Comparison of ENCODE assay signal across 17 cellular contexts in the genomic region with DNA sequence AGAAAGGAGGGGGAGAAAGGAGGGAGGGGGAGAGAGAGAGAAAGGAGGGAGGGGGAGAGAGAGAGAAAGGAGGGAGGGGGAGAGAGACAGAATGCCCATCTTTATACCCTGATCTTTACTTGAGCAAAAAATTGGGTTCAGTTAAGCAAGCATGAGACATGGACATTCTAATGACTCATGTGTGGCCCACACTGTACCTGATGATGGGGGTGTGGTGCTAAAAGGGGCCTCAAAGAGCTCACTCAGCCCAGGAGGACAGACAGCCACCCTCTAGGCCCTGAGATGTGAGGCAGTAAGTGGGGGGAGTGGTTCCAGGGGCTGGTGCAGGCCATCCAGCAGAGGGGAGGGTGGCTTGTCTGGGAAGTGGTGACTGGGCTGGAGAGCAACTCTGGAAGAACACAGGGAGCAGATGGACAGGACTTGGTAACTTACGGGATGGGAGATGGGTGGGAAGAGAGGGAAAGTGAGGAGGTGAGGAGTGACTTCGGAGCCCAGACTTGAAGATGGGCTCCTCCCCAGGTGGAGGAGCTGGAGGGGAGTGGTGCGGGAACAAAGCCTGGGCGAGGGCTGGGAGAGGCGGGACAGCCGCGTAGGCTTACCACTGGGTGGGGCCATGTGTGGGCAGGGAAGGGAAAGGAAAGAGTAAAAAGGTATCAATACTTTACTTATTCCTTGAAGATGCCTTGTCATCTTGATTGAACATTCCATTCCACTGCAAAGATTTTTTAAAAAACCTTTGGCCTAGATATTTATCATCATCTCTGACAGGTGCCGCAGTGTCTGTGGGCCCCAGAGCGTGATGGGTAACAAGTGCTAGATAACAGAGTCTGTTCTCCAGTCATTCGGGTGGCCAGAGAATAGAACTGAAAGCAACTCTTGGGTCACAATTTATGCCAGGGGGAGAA. TPM values are rescaled to one million over a fixed set of nuclear protein-coding genes. Genes with fewer than 3 reads are reported as not detected.
DNase-seq lines count a peak whose midpoint lies in the region; ATAC-seq and TF ChIP-seq lines count a peak whose summit lies in the region.
"Had no signal": no experiment of that assay in that cellular context is flagged by ENCODE, and none has a peak within 500 bp of the region (broad histone marks: within the 10 kb centered on the region; RNA-seq: fewer than 3 reads in every experiment).

No MANE protein-coding gene starts in this region.

- peaks cover 12% of the 10 kb centered on the region for H3K9me3 Mint-ChIP-seq in activated naive CD4-positive, alpha-beta T cell treated with anti-CD3 and anti-CD28 coated beads for 36 hours

- H3K27me3 Mint-ChIP-seq in activated naive CD4-positive, alpha-beta T cell treated with anti-CD3 and anti-CD28 coated beads for 36 hours (ENCODE audit: low read depth): no peaks in the 10 kb centered on the region
- H3K27me3 Mint-ChIP-seq: T-cell had no signal

- peaks cover 3% of the 10 kb centered on the region for H3K4me1 Mint-ChIP-seq in activated naive CD4-positive, alpha-beta T cell treated with anti-CD3 and anti-CD28 coated beads for 36 hours (ENCODE audit: low read depth)

- H3K4me1 ChIP-seq in SJCRH30 (peaks cover 9% of the 10 kb centered on the region; the same call in 1 of the 2 replicates), transverse colon (peaks cover 0 to 12% (median 4%) of the 10 kb centered on the region in 4 donors)

- in situ Hi-C loops in transverse colon (cut with MboI; ENCODE audit: low pct_ligation_motif_present in 1 of 4, low pct_unique_long_range_greater_than_20kb in 1 of 4, low sequenced_read_pairs in 3 of 4): no loop called here

- TF ChIP-seq CTCF in transverse colon (IDR thresholded peaks at IDR 0.05): no peak

- peak overlapping the region; percentile 46 for H3K27ac Mint-ChIP-seq in activated naive CD4-positive, alpha-beta T cell treated with anti-CD3 and anti-CD28 coated beads for 36 hours

- TF ChIP-seq POLR2A in transverse colon (IDR thresholded peaks at IDR 0.05): no peak

- H3K9me3 ChIP-seq in SJCRH30 (replicated peaks) (no peaks in the 10 kb centered on the region), transverse colon (no peaks in the 10 kb centered on the region)

- H3K4me3 ChIP-seq in SJCRH30: no peak overlapping the region
- no peak overlapping the region for H3K4me3 ChIP-seq in transverse colon
- H3K4me3 ChIP-seq: coronary artery had no signal

- H3K27ac ChIP-seq in SJCRH30 (peak overlapping the region; percentile 18; the same call in 1 of the 2 replicates), transverse colon (peak overlapping the region in 2 of 4 donors; percentile 30 to 62)
- H3K27ac ChIP-seq: coronary artery, epithelial cell of prostate, KMS-11 had no signal

- intact Hi-C loops in activated naive CD4-positive, alpha-beta T cell treated with anti-CD3 and anti-CD28 coated beads for 36 hours (cut with micrococcal nuclease): no loop called here
- intact Hi-C loops in transverse colon (cut with DNase I; ENCODE audit: low total_unique reads): no loop called here

- TF ChIP-seq EP300 in transverse colon (IDR thresholded peaks at IDR 0.05; ENCODE audit: low read depth): no peak

- WGBS in transverse colon (ENCODE audit: low coverage in 1 of 2), 2 donors: 58% methylated on average over 10 of the region's 10 CpGs; no CpG with 5 or more reads in 1 of the 2 donors

- H3K36me3 ChIP-seq in SJCRH30 (peaks cover 38% of the 10 kb centered on the region), transverse colon (no peaks in the 10 kb centered on the region)

- H3K36me3 Mint-ChIP-seq in activated naive CD4-positive, alpha-beta T cell treated with anti-CD3 and anti-CD28 coated beads for 36 hours (ENCODE audit: low read depth): peaks cover 42% of the 10 kb centered on the region

- no peaks in the 10 kb centered on the region for H3K27me3 ChIP-seq in SJCRH30
- H3K27me3 ChIP-seq in transverse colon: no peaks in the 10 kb centered on the region

- CTCF ChIA-PET in activated naive CD4-positive, alpha-beta T cell treated with anti-CD3 and anti-CD28 coated beads for 36 hours (lab: Charles Lee): no interaction called here

- H3K4me3 Mint-ChIP-seq in activated naive CD4-positive, alpha-beta T cell treated with anti-CD3 and anti-CD28 coated beads for 36 hours: no peak overlapping the region

- peak; percentile 45 for ATAC-seq in esophagus mucosa
- no peak for ATAC-seq in GM19324 (IDR thresholded peaks at IDR 0.05; ENCODE audit: low FRiP score, unreplicated experiment)
- no peak for ATAC-seq in left lobe of liver

- no peak for DNase-seq in activated naive CD4-positive, alpha-beta T cell treated with anti-CD3 and anti-CD28 coated beads for 36 hours
- DNase-seq in activated naive CD4-positive, alpha-beta T cell treated with anti-CD3 and anti-CD28 coated beads, Interleukin-2, amount 50 U/mL, for 16 hours: no peak
- no peak for DNase-seq in SJCRH30
- peak; percentile 55 for DNase-seq in transverse colon
- DNase-seq in left lobe of liver (ENCODE audit: low spot score): no peak
- DNase-seq: AML-193, HCEC 1CT, immature natural killer cell, NCI-H1105, NCI-H82 had no signal

RNA-seq across cellular contexts. Expression of a gene that starts 32.3 kb away (rescaled TPM):
- 10 to 100 TPM; 21.9 to 24.9 TPM for total RNA-seq in activated naive CD4-positive, alpha-beta T cell treated with anti-CD3 and anti-CD28 coated beads for 36 hours
- total RNA-seq in SJCRH30 (2014; rRNA removed; shearing (Covaris generic)): 463 and 473 TPM in 2 replicates
- total RNA-seq in esophagus mucosa: 60.8 TPM
- 1,000 to 10,000 TPM in 1 of 4 donors, 100 to 1,000 TPM in 3; 365 to 1,069 (median 676) TPM for total RNA-seq in transverse colon
- total RNA-seq in left lobe of liver: 75.2 TPM

RNA-seq across cellular contexts. Expression of a gene that starts 43.6 kb away (rescaled TPM):
- 100 to 1,000 TPM in 1 of 2 experiments, 10 to 100 TPM in 1; 94.2 to 102 TPM for total RNA-seq in activated naive CD4-positive, alpha-beta T cell treated with anti-CD3 and anti-CD28 coated beads for 36 hours
- total RNA-seq in SJCRH30 (2014; rRNA removed; shearing (Covaris generic)): 11.7 and 13.4 TPM in 2 replicates
- total RNA-seq in esophagus mucosa (1.3 TPM), transverse colon (10 to 100 TPM in 1 of 4 donors, 1 to 10 TPM in 3; 1.4 to 35.2 (median 8.7) TPM), left lobe of liver (1.5 TPM)
- total RNA-seq: glomerular endothelial cell had no signal
